ENCODE assay signal across 13 cellular contexts in the genomic region with DNA sequence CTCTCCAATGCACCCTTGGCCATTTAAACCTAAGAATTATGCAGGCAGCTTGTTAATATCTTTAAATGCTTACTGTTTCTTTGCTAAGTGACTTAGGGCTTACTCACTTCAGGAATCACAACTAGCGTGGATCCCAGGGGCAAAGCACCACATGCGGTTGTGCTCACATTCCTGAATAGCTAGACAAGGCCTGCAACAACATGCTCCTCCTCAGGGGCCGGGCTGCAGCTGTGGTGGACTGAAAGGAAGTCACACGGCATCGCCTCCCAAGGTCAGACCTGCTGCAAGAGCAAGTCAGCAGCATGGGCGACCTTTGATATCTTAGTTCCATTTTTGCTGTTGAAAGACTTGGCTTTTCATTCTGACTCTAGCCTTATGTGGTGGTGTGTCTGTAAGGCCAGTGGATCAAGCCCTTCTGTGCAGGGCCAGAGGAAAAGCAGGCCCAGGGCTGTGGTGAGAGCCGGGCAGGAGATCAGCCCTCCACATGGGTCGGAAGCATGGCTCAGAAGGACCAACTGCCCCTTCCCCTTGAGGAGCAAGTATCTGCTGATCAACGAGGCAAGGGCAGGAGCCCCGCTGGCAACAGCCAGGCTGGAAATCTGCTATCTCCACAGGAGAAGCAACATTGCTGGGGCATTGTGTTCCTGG.
A peak's percentile ranks its signal among the peaks of the same experiment; 100 is the strongest.
DNase-seq lines count a peak whose midpoint lies in the region; ATAC-seq and TF ChIP-seq lines count a peak whose summit lies in the region.
"Had no signal": no experiment of that assay in that cellular context is flagged by ENCODE, and none has a peak within 500 bp of the region (broad histone marks: within the 10 kb centered on the region; RNA-seq: fewer than 3 reads in every experiment).

No MANE protein-coding gene starts in this region.

- no peak overlapping the region for H3K4me3 Mint-ChIP-seq in endodermal cell
- H3K4me3 Mint-ChIP-seq: activated CD4-positive, alpha-beta T cell treated with anti-CD3 and anti-CD28 coated beads for 36 hours; nephron; stimulated activated effector memory CD8-positive, alpha-beta T cell treated with anti-CD3 and anti-CD28 coated beads, Interleukin-12 subunit alpha, Interleukin-12 subunit beta, amount 100 ng/mL, for 72 hours had no signal

- TF ChIP-seq CTCF in endodermal cell (conservative IDR thresholded peaks at IDR 0.05) (no peak), mucosa of descending colon (IDR thresholded peaks at IDR 0.05) (no peak)

- H3K27ac Mint-ChIP-seq in endodermal cell, result peak overlapping the region; percentile 87
- H3K27ac Mint-ChIP-seq: activated CD4-positive, alpha-beta T cell treated with anti-CD3 and anti-CD28 coated beads for 36 hours; stimulated activated effector memory CD8-positive, alpha-beta T cell treated with anti-CD3 and anti-CD28 coated beads, Interleukin-12 subunit alpha, Interleukin-12 subunit beta, amount 100 ng/mL, for 72 hours had no signal

- H3K9ac ChIP-seq in endodermal cell (ENCODE audit: extremely low read depth, low read length, poor library complexity, severe bottlenecking), result no peak overlapping the region

- peak; percentile 22 for ATAC-seq in mucosa of descending colon
- no peak for ATAC-seq in stimulated activated naive CD8-positive, alpha-beta T cell treated with anti-CD3 and anti-CD28 coated beads, Interleukin-15, Interleukin-2, amounts not matched to agents 100 U/mL and 50 U/mL, for 24 hours
- ATAC-seq: activated CD4-positive, alpha-beta T cell treated with anti-CD3 and anti-CD28 coated beads for 36 hours; stimulated activated effector memory CD8-positive, alpha-beta T cell treated with anti-CD3 and anti-CD28 coated beads, Interleukin-12 subunit alpha, Interleukin-12 subunit beta, amount 100 ng/mL, for 72 hours had no signal

- DNase-seq in GM03348 (ENCODE audit: low spot score), result peak; percentile 89
- peak; percentile 97 for DNase-seq in LHCN-M2 (ENCODE audit: low read depth)
- peak; percentile 91 for DNase-seq in endodermal cell
- peak in 1 of 3 donors; percentile 4 for DNase-seq in mucosa of descending colon
- DNase-seq in NCI-H2029 (lab: John Stamatoyannopoulos, UW), result no peak
- DNase-seq in NCI-H187 treated with DMSO at 0.1 percent for 48 hours (lab: John Stamatoyannopoulos, UW), result no peak
- DNase-seq in NCI-H1694 (lab: John Stamatoyannopoulos, UW), result no peak
- DNase-seq in stimulated activated naive CD8-positive, alpha-beta T cell treated with anti-CD3 and anti-CD28 coated beads, Interleukin-15, Interleukin-2, amounts not matched to agents 100 U/mL and 50 U/mL, for 24 hours, result no peak
- DNase-seq: activated CD4-positive, alpha-beta T cell treated with anti-CD3 and anti-CD28 coated beads for 36 hours; NCI-H187 had no signal

- peak overlapping the region; percentile 47 for H3K27ac ChIP-seq in endodermal cell (ENCODE audit: low read depth, low read length)
- H3K27ac ChIP-seq: coronary artery had no signal

- 83 to 100% methylated on average over 1 to 10 of the region's 10 CpGs for WGBS in endodermal cell (ENCODE audit: insufficient coverage in 1 of 2, insufficient read length in 1 of 2), 2 experiments

- no peaks in the 10 kb centered on the region for H3K4me1 ChIP-seq in endodermal cell (ENCODE audit: control insufficient read depth, insufficient read depth, low read length)
- H3K4me1 ChIP-seq in mucosa of descending colon (ENCODE audit: low read depth), result no peaks in the 10 kb centered on the region

- H3K4me1 Mint-ChIP-seq in endodermal cell, result peaks cover 16% of the 10 kb centered on the region
- H3K4me1 Mint-ChIP-seq: activated CD4-positive, alpha-beta T cell treated with anti-CD3 and anti-CD28 coated beads for 36 hours; nephron; stimulated activated effector memory CD8-positive, alpha-beta T cell treated with anti-CD3 and anti-CD28 coated beads, Interleukin-12 subunit alpha, Interleukin-12 subunit beta, amount 100 ng/mL, for 72 hours had no signal

- H3K36me3 ChIP-seq in endodermal cell (ENCODE audit: control insufficient read depth, insufficient read depth, low read length), result no peaks in the 10 kb centered on the region
- H3K36me3 ChIP-seq in mucosa of descending colon (ENCODE audit: low read depth), result no peaks in the 10 kb centered on the region

- H3K36me3 Mint-ChIP-seq in endodermal cell (ENCODE audit: low read depth), result peaks cover 5% of the 10 kb centered on the region
- H3K36me3 Mint-ChIP-seq: stimulated activated effector memory CD8-positive, alpha-beta T cell treated with anti-CD3 and anti-CD28 coated beads, Interleukin-12 subunit alpha, Interleukin-12 subunit beta, amount 100 ng/mL, for 72 hours had no signal

- peaks cover 6% of the 10 kb centered on the region for H3K27me3 ChIP-seq in endodermal cell (ENCODE audit: control insufficient read depth, insufficient read depth, low read length, poor library complexity, severe bottlenecking)

- peaks cover 27% of the 10 kb centered on the region for H3K9me3 Mint-ChIP-seq in endodermal cell

- intact Hi-C loops in mucosa of descending colon (cut with DNase I, micrococcal nuclease), result no loop called here

- peaks cover 5% of the 10 kb centered on the region for H3K27me3 Mint-ChIP-seq in endodermal cell (ENCODE audit: insufficient read depth)
- H3K27me3 Mint-ChIP-seq: activated CD4-positive, alpha-beta T cell treated with anti-CD3 and anti-CD28 coated beads for 36 hours had no signal

- H3K4me3 ChIP-seq in endodermal cell (ENCODE audit: low read length) (no peak overlapping the region), mucosa of descending colon (no peak overlapping the region)
- H3K4me3 ChIP-seq: coronary artery had no signal

- peaks cover 26% of the 10 kb centered on the region for H3K9me3 ChIP-seq in endodermal cell (ENCODE audit: control insufficient read depth, low read length)
- no peaks in the 10 kb centered on the region for H3K9me3 ChIP-seq in mucosa of descending colon

Comparison
In these comparisons a context has a peak if more than half of its experiments do, and no peak if none do; other contexts are left out.
1. DNase-seq: peak in GM03348 (single experiment), LHCN-M2 (single experiment) and endodermal cell (single experiment); none in NCI-H2029 (single experiment), NCI-H187 treated with DMSO at 0.1 percent for 48 hours (single experiment), NCI-H1694 (single experiment) and stimulated activated naive CD8-positive, alpha-beta T cell treated with anti-CD3 and anti-CD28 coated beads, Interleukin-15, Interleukin-2, amounts not matched to agents 100 U/mL and 50 U/mL, for 24 hours (single experiment).